16 cellular contexts compared by ENCODE assay signal in the genomic region with DNA sequence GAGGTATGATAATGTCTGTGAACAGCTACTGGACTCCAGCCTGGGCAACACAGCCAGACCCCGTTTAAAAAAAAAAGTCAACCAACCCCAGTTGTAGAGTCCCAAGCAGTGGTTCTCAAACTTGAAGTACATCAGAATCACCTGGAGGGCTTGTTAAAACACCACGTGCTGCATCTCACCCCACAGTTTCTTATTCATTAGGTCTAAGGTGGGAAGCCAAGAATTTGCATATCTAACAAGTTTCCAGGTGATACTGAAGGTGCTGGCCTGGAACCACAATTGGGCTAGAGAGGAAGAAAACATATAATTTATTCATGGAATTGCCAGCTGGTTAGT. TPM values are rescaled to one million over a fixed set of nuclear protein-coding genes. Genes with fewer than 3 reads are reported as not detected.
DNase-seq lines count a peak whose midpoint lies in the region; TF ChIP-seq lines count a peak whose summit lies in the region.
"Had no signal": no experiment of that assay in that cellular context is flagged by ENCODE, and none has a peak within 500 bp of the region (broad histone marks: within the 10 kb centered on the region; RNA-seq: fewer than 3 reads in every experiment).

No MANE protein-coding gene starts in this region.

- peaks cover 0 to 36% of the 10 kb centered on the region in 2 donors for H3K4me1 ChIP-seq in breast epithelium
- H3K4me1 ChIP-seq in parathyroid adenoma, result peaks cover 33% of the 10 kb centered on the region

- intact Hi-C loops in breast epithelium (cut with DNase I; ENCODE audit: low total_unique reads) (loop anchor here (10.0 kb wide), 1 partner anchor 50 kb away; a partner anchor contains a TSS), MCF 10A (cut with micrococcal nuclease) (no loop called here)

- no peaks in the 10 kb centered on the region for H3K9me3 ChIP-seq in breast epithelium
- H3K9me3 ChIP-seq in parathyroid adenoma (ENCODE audit: control insufficient read depth, low read length), result no peaks in the 10 kb centered on the region
- H3K9me3 ChIP-seq: mucosa of descending colon, tibial nerve had no signal

- H3K36me3 ChIP-seq in breast epithelium (no peaks in the 10 kb centered on the region), parathyroid adenoma (ENCODE audit: control insufficient read depth, insufficient read depth, low read length) (no peaks in the 10 kb centered on the region)
- H3K36me3 ChIP-seq: tibial nerve had no signal

- peak in 1 of 2 donors; percentile 19 for DNase-seq in breast epithelium (ENCODE audit: low spot score in 2 of 2)
- no peak for DNase-seq in MCF 10A (ENCODE audit: unreplicated experiment)
- DNase-seq in chondrocyte (ENCODE audit: low spot score), result no peak
- no peak for DNase-seq in NCI-H226
- DNase-seq in activated effector memory CD4-positive, alpha-beta T cell treated with Interleukin-2 at 50 U/mL for 16 hours, result no peak
- DNase-seq in T-helper 9 cell, result no peak
- DNase-seq in stimulated activated CD4-positive, alpha-beta T cell treated with anti-CD3 and anti-CD28 coated beads, Interleukin-4, amount 100 ng/mL, for 1 hour, result no peak
- DNase-seq: activated CD4-positive, alpha-beta T cell treated with anti-CD3 and anti-CD28 coated beads, Interleukin-2, amount 10 ng/mL, durations not matched to agents 24 days and 14 days; activated naive CD4-positive, alpha-beta T cell treated with anti-CD3 and anti-CD28 coated beads for 36 hours; foreskin keratinocyte; mucosa of descending colon; NCI-H2029; NCI-H524 had no signal

- no peak for TF ChIP-seq POLR2A in breast epithelium (IDR thresholded peaks at IDR 0.05)

- H3K27me3 ChIP-seq in breast epithelium (no peaks in the 10 kb centered on the region), parathyroid adenoma (ENCODE audit: control insufficient read depth, insufficient read depth, low read length) (no peaks in the 10 kb centered on the region)
- H3K27me3 ChIP-seq: foreskin keratinocyte, tibial nerve had no signal

- H3K4me3 ChIP-seq in breast epithelium (no peak overlapping the region), parathyroid adenoma (ENCODE audit: low read depth, low read length) (no peak overlapping the region)
- H3K4me3 ChIP-seq: mucosa of descending colon, tibial nerve had no signal

- H3K27ac ChIP-seq in breast epithelium (peak overlapping the region; percentile 98 to 99), parathyroid adenoma (peak overlapping the region; percentile 77)
- H3K27ac ChIP-seq: foreskin keratinocyte had no signal

- H3K9me3 Mint-ChIP-seq in MCF 10A (ENCODE audit: unreplicated experiment) (no peaks in the 10 kb centered on the region), chondrocyte (ENCODE audit: low read depth) (no peaks in the 10 kb centered on the region)
- H3K9me3 Mint-ChIP-seq: activated CD4-positive, alpha-beta T cell treated with anti-CD3 and anti-CD28 coated beads, Interleukin-2, amount 10 ng/mL, durations not matched to agents 24 days and 14 days; activated naive CD4-positive, alpha-beta T cell treated with anti-CD3 and anti-CD28 coated beads for 36 hours; dendritic cell treated with granulocyte-macrophage colony-stimulating factor and Interleukin-4, amounts not matched to agents 40 ng/mL and 50 ng/mL, for 4 days had no signal

- BruUV-seq in MCF 10A (replicated peaks; lab: Mats Ljungman, UMichigan), result no TSS peak

- H3K36me3 Mint-ChIP-seq in MCF 10A (ENCODE audit: insufficient read depth, unreplicated experiment) (peaks cover 8% of the 10 kb centered on the region), chondrocyte (ENCODE audit: low read depth) (no peaks in the 10 kb centered on the region)

- H3K4me1 Mint-ChIP-seq in MCF 10A (ENCODE audit: insufficient read depth, unreplicated experiment), result peaks cover 36% of the 10 kb centered on the region
- peaks cover 61% of the 10 kb centered on the region for H3K4me1 Mint-ChIP-seq in chondrocyte (ENCODE audit: low read depth)

- CTCF ChIA-PET in MCF 10A (lab: Yijun Ruan, JAX), result interaction anchor here (0.8 to 4.3 kb wide), 7 partner anchors 8 to 220 kb away, joined by 3 to 49 read pairs (median 3); a partner anchor contains a TSS

- H3K4me3 Mint-ChIP-seq in MCF 10A (ENCODE audit: unreplicated experiment) (no peak overlapping the region), chondrocyte (ENCODE audit: unreplicated experiment) (no peak overlapping the region)
- H3K4me3 Mint-ChIP-seq: activated CD4-positive, alpha-beta T cell treated with anti-CD3 and anti-CD28 coated beads, Interleukin-2, amount 10 ng/mL, durations not matched to agents 24 days and 14 days; activated naive CD4-positive, alpha-beta T cell treated with anti-CD3 and anti-CD28 coated beads for 36 hours; dendritic cell treated with granulocyte-macrophage colony-stimulating factor and Interleukin-4, amounts not matched to agents 40 ng/mL and 50 ng/mL, for 4 days had no signal

- no peaks in the 10 kb centered on the region for H3K79me2 ChIP-seq in parathyroid adenoma

- H3K27ac Mint-ChIP-seq in MCF 10A (ENCODE audit: low read depth, unreplicated experiment) (no peak overlapping the region), chondrocyte (ENCODE audit: unreplicated experiment) (peak overlapping the region; percentile 99)
- H3K27ac Mint-ChIP-seq: activated naive CD4-positive, alpha-beta T cell treated with anti-CD3 and anti-CD28 coated beads for 36 hours; dendritic cell treated with granulocyte-macrophage colony-stimulating factor and Interleukin-4, amounts not matched to agents 40 ng/mL and 50 ng/mL, for 4 days had no signal

- no peak overlapping the region for H2AFZ ChIP-seq in parathyroid adenoma

- no peak overlapping the region for H3K4me2 ChIP-seq in parathyroid adenoma (ENCODE audit: low read length)

- H3K9ac ChIP-seq in parathyroid adenoma, result no peak overlapping the region

- no peaks in the 10 kb centered on the region for H3K27me3 Mint-ChIP-seq in MCF 10A (ENCODE audit: insufficient read depth, unreplicated experiment)
- H3K27me3 Mint-ChIP-seq in chondrocyte (ENCODE audit: low read depth), result no peaks in the 10 kb centered on the region
- H3K27me3 Mint-ChIP-seq: activated CD4-positive, alpha-beta T cell treated with anti-CD3 and anti-CD28 coated beads, Interleukin-2, amount 10 ng/mL, durations not matched to agents 24 days and 14 days had no signal

- TF ChIP-seq CTCF in breast epithelium (IDR thresholded peaks at IDR 0.05) (no peak), MCF 10A (IDR thresholded peaks at IDR 0.05; ENCODE audit: unreplicated experiment) (no peak), chondrocyte (IDR thresholded peaks at IDR 0.05) (no peak), parathyroid adenoma (IDR thresholded peaks at IDR 0.05) (no peak)

- POLR2A ChIA-PET in MCF 10A (lab: Yijun Ruan, JAX), result interaction anchor here (0.6 to 9.5 kb wide), 5 partner anchors 9 to 132 kb away, joined by 3 to 340 read pairs (median 129); a partner anchor contains a TSS

RNA-seq across cellular contexts. Expression of a gene that starts 6.7 kb away (rescaled TPM):
- 10 to 100 TPM; 49.3 to 79.3 (median 78.2) TPM for total RNA-seq in breast epithelium
- 59.8 and 62.2 TPM in 2 replicates for total RNA-seq in MCF 10A (2022)
- total RNA-seq in chondrocyte, result 86.8 to 103 TPM (median 96.2 TPM) in 3 replicates

RNA-seq across cellular contexts. Expression of a gene that starts 14.7 kb away (rescaled TPM):
- total RNA-seq in breast epithelium (10 to 100 TPM in 1 of 3 donors, 1 to 10 TPM in 2; 8.8 to 10.5 (median 9.2) TPM), MCF 10A (2022) (7.5 and 8.8 TPM in 2 replicates), chondrocyte (5.9 to 7.9 TPM (median 6.6 TPM) in 3 replicates)

RNA-seq across cellular contexts. Expression of a gene that starts 25.3 kb away (rescaled TPM):
- total RNA-seq in breast epithelium (10 to 100 TPM; 57.4 to 67.0 (median 65.1) TPM), MCF 10A (2022) (73.5 and 78.3 TPM in 2 replicates), chondrocyte (70.2 to 78.3 TPM (median 70.6 TPM) in 3 replicates)

RNA-seq across cellular contexts. Expression of a gene that starts 52.3 kb away (rescaled TPM):
- total RNA-seq in breast epithelium (10 to 100 TPM; 41.6 to 61.0 (median 48.1) TPM), MCF 10A (2022) (5.5 and 6.4 TPM in 2 replicates), chondrocyte (31.9 to 46.6 TPM (median 34.7 TPM) in 3 replicates)
